In the genomic region with DNA sequence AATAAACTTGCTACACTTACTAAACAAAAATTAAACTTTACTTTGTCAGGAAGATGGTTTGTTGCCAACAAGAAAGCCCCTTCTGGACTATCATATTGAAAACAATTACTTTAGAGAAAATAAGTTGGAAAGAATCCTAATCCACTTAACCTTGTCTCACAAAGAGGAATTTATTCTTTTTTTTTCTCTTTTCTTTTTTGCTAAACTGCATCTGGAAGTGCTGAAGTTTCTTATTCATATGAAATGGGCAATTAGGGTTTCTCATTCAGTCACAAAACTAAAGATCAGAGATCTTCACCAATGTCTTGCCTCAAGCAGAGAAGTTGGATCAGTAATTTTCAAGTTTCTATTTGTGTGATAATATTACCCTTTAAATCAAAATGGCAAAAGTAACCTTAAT, we compare ENCODE assay signal across 1 cellular context.
TF ChIP-seq lines count a peak whose summit lies in the region.

No MANE protein-coding gene starts in this region.

TF ChIP-seq in GM23338, 12 proteins besides CTCF, POLR2A, EP300 and RAD21 (continued from another document):
- TF ChIP-seq, protein P1, sequence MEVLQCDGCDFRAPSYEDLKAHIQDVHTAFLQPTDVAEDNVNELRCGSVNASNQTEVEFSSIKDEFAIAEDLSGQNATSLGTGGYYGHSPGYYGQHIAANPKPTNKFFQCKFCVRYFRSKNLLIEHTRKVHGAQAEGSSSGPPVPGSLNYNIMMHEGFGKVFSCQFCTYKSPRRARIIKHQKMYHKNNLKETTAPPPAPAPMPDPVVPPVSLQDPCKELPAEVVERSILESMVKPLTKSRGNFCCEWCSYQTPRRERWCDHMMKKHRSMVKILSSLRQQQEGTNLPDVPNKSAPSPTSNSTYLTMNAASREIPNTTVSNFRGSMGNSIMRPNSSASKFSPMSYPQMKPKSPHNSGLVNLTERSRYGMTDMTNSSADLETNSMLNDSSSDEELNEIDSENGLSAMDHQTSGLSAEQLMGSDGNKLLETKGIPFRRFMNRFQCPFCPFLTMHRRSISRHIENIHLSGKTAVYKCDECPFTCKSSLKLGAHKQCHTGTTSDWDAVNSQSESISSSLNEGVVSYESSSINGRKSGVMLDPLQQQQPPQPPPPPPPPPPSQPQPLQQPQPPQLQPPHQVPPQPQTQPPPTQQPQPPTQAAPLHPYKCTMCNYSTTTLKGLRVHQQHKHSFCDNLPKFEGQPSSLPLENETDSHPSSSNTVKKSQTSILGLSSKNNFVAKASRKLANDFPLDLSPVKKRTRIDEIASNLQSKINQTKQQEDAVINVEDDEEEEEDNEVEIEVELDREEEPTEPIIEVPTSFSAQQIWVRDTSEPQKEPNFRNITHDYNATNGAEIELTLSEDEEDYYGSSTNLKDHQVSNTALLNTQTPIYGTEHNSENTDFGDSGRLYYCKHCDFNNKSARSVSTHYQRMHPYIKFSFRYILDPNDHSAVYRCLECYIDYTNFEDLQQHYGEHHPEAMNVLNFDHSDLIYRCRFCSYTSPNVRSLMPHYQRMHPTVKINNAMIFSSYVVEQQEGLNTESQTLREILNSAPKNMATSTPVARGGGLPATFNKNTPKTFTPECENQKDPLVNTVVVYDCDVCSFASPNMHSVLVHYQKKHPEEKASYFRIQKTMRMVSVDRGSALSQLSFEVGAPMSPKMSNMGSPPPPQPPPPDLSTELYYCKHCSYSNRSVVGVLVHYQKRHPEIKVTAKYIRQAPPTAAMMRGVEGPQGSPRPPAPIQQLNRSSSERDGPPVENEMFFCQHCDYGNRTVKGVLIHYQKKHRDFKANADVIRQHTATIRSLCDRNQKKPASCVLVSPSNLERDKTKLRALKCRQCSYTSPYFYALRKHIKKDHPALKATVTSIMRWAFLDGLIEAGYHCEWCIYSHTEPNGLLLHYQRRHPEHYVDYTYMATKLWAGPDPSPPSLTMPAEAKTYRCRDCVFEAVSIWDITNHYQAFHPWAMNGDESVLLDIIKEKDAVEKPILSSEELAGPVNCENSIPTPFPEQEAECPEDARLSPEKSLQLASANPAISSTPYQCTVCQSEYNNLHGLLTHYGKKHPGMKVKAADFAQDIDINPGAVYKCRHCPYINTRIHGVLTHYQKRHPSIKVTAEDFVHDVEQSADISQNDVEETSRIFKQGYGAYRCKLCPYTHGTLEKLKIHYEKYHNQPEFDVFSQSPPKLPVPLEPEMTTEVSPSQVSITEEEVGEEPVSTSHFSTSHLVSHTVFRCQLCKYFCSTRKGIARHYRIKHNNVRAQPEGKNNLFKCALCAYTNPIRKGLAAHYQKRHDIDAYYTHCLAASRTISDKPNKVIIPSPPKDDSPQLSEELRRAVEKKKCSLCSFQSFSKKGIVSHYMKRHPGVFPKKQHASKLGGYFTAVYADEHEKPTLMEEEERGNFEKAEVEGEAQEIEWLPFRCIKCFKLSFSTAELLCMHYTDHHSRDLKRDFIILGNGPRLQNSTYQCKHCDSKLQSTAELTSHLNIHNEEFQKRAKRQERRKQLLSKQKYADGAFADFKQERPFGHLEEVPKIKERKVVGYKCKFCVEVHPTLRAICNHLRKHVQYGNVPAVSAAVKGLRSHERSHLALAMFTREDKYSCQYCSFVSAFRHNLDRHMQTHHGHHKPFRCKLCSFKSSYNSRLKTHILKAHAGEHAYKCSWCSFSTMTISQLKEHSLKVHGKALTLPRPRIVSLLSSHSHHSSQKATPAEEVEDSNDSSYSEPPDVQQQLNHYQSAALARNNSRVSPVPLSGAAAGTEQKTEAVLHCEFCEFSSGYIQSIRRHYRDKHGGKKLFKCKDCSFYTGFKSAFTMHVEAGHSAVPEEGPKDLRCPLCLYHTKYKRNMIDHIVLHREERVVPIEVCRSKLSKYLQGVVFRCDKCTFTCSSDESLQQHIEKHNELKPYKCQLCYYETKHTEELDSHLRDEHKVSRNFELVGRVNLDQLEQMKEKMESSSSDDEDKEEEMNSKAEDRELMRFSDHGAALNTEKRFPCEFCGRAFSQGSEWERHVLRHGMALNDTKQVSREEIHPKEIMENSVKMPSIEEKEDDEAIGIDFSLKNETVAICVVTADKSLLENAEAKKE (CRISPR knock-in tag; IDR thresholded peaks at IDR 0.05), result no peak
- TF ChIP-seq EZH2 (IDR thresholded peaks at IDR 0.05; ENCODE audit: low read depth, unreplicated experiment) (no peak), ZNF114 (CRISPR knock-in tag; IDR thresholded peaks at IDR 0.05) (no peak)
TF ChIP-seq in GM23338: peak in this region for 0.
